Comparison of ENCODE assay signal across 13 cellular contexts in genomic region chr2:177078416-177078815, GRCh38.
DNase-seq lines count a peak whose midpoint lies in the region; ATAC-seq and TF ChIP-seq lines count a peak whose summit lies in the region.
"Had no signal": no experiment of that assay in that cellular context is flagged by ENCODE, and none has a peak within 500 bp of the region (broad histone marks: within the 10 kb centered on the region; RNA-seq: fewer than 3 reads in every experiment).

No MANE protein-coding gene starts in this region.

- no peaks in the 10 kb centered on the region for H3K4me1 ChIP-seq in psoas muscle
- no peaks in the 10 kb centered on the region for H3K4me1 ChIP-seq in OCI-LY7 (ENCODE audit: insufficient read depth, low read length, poor library complexity, severe bottlenecking)
- H3K4me1 ChIP-seq: heart right ventricle had no signal

- TF ChIP-seq CTCF in psoas muscle (IDR thresholded peaks at IDR 0.05): no peak
- no peak for TF ChIP-seq CTCF in OCI-LY7 (conservative IDR thresholded peaks at IDR 0.05; ENCODE audit: low read length)

- no peak overlapping the region for H2AFZ ChIP-seq in OCI-LY7 (ENCODE audit: low read length)

- H3K4me2 ChIP-seq in OCI-LY7 (ENCODE audit: low read length): no peak overlapping the region

- no peaks in the 10 kb centered on the region for H3K9me2 ChIP-seq in OCI-LY7 (ENCODE audit: insufficient read depth, low read length)

- WGBS in psoas muscle, 3 donors: 41 to 56% (median 50%) methylated on average over 3 of the region's 3 CpGs

- H3K9me3 ChIP-seq in psoas muscle: no peaks in the 10 kb centered on the region
- H3K9me3 ChIP-seq in OCI-LY7 (ENCODE audit: low read length): no peaks in the 10 kb centered on the region
- H3K9me3 ChIP-seq: heart right ventricle had no signal

- BruUV-seq in OCI-LY7 (replicated peaks; lab: Mats Ljungman, UMichigan): no TSS peak

- ATAC-seq in left cardiac atrium (peak in 1 of 2 donors; percentile 33), psoas muscle (peak in 2 of 4 donors; percentile 48 to 63)

- peaks cover 0 to 7% (median 0%) of the 10 kb centered on the region in 3 donors for H3K27me3 ChIP-seq in psoas muscle (ENCODE audit: insufficient read depth in 3 of 3, low read length in 2 of 3)

- no peaks in the 10 kb centered on the region for H3K36me3 ChIP-seq in psoas muscle (ENCODE audit: insufficient read depth in 1 of 2, low read depth in 1 of 2)
- H3K36me3 ChIP-seq in OCI-LY7 (ENCODE audit: insufficient read depth, low read length): no peaks in the 10 kb centered on the region
- H3K36me3 ChIP-seq: heart right ventricle had no signal

- H3K27ac ChIP-seq in psoas muscle (no peak overlapping the region), OCI-LY7 (ENCODE audit: low read depth, low read length, poor library complexity, severe bottlenecking) (no peak overlapping the region)
- H3K27ac ChIP-seq: dorsolateral prefrontal cortex, heart right ventricle had no signal

- H3K4me3 ChIP-seq in psoas muscle (no peak overlapping the region), OCI-LY7 (ENCODE audit: low read depth, low read length, poor library complexity, severe bottlenecking) (no peak overlapping the region)
- H3K4me3 ChIP-seq: dorsolateral prefrontal cortex, heart right ventricle had no signal

- CTCF ChIA-PET in OCI-LY7 (lab: Charles Lee; ENCODE audit: unreplicated experiment): no interaction called here

- POLR2A ChIA-PET in OCI-LY7 (lab: Charles Lee): interaction anchor here (1.0 kb wide), 1 partner anchor 10 kb away, joined by 3 read pairs; no protein-coding TSS in a partner anchor

- DNase-seq in EL: peak; percentile 3
- DNase-seq in OCI-M1 (lab: John Stamatoyannopoulos, UW): peak; percentile 12
- peak; percentile 25 for DNase-seq in left cardiac atrium
- DNase-seq in psoas muscle: peak; percentile 47 to 71
- no peak for DNase-seq in NCI-H748 (lab: John Stamatoyannopoulos, UW; ENCODE audit: unreplicated experiment)
- no peak for DNase-seq in SKM-1 (lab: John Stamatoyannopoulos, UW; ENCODE audit: unreplicated experiment)
- no peak for DNase-seq in OCI-LY7 (ENCODE audit: low spot score)
- no peak for DNase-seq in T1000 (lab: John Stamatoyannopoulos, UW)
- DNase-seq: activated CD8-positive, alpha-beta memory T cell treated with anti-CD3 and anti-CD28 coated beads for 24 hours; CD4-positive, CD25-positive, alpha-beta regulatory T cell; NCI-H1694 treated with DMSO at 0.1 percent for 48 hours had no signal

- H3K79me2 ChIP-seq in OCI-LY7 (ENCODE audit: insufficient read depth, low read depth, low read length): no peaks in the 10 kb centered on the region

- H4K20me1 ChIP-seq in OCI-LY7 (ENCODE audit: insufficient read depth, low read length): no peaks in the 10 kb centered on the region

- intact Hi-C loops in left cardiac atrium (cut with DNase I): no loop called here
- intact Hi-C loops in psoas muscle (cut with DNase I): no loop called here
- intact Hi-C loops in OCI-LY7 (cut with micrococcal nuclease; ENCODE audit: unreplicated experiment): no loop called here

Comparison
In these comparisons a context has a peak if more than half of its experiments do, and no peak if none do; other contexts are left out.
1. DNase-seq: peak in EL (single experiment), OCI-M1 (single experiment), left cardiac atrium (single experiment) and psoas muscle (2 of 2); none in NCI-H748 (single experiment), SKM-1 (single experiment), OCI-LY7 (single experiment) and T1000 (single experiment).